In the genomic region with DNA sequence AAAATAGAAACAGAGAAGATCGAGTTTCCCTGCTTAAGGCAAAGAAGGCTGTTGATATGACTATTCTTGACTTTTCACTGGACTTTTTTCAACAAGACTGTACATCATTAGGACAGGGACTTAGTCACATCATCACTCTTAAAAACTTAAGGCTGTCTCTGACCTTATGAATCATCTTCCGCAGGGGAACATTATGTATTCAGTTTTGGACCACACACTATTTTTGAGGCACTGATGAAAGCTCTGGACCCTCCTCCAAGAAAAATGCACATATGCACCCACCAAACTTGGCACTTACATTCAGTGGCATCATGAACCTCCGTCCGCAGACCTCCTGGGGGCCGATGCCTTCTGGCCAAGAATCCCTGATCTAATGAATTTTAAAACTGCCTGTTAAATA, we compare ENCODE assay signal across 17 cellular contexts.
DNase-seq lines count a peak whose midpoint lies in the region; ATAC-seq and TF ChIP-seq lines count a peak whose summit lies in the region.
"Had no signal": no experiment of that assay in that cellular context is flagged by ENCODE, and none has a peak within 500 bp of the region (broad histone marks: within the 10 kb centered on the region; RNA-seq: fewer than 3 reads in every experiment).

No MANE protein-coding gene starts in this region.

- peaks cover 24 to 75% of the 10 kb centered on the region in 2 experiments for H3K79me1 ChIP-seq in IMR-90 (ENCODE audit: low read depth in 1 of 2, low read length in 2 of 2)

- H4K20me1 ChIP-seq in IMR-90 (ENCODE audit: insufficient read depth, low read length): peaks cover 84% of the 10 kb centered on the region

- H3K9me1 ChIP-seq in IMR-90 (ENCODE audit: insufficient read depth, low read length): peaks cover 30% of the 10 kb centered on the region

- H4K8ac ChIP-seq in IMR-90 (ENCODE audit: low read depth in 2 of 2, low read length in 2 of 2): no peak overlapping the region

- BruUV-seq in IMR-90 (replicated peaks; lab: Mats Ljungman, UMichigan): no TSS peak

- peaks cover 32% of the 10 kb centered on the region for H3K4me1 Mint-ChIP-seq in nephron
- peaks cover 2% of the 10 kb centered on the region for H3K4me1 Mint-ChIP-seq in activated CD4-positive, alpha-beta T cell treated with anti-CD3 and anti-CD28 coated beads, Interleukin-2, amount 10 ng/mL, durations not matched to agents 24 days and 14 days
- H3K4me1 Mint-ChIP-seq: activated naive CD8-positive, alpha-beta T cell treated with anti-CD3 and anti-CD28 coated beads, Interleukin-2, amount 50 U/mL, for 24 hours had no signal

- no peak overlapping the region for H2BK15ac ChIP-seq in IMR-90 (ENCODE audit: low read depth, low read length)

- TF ChIP-seq POLR2A in IMR-90 (IDR thresholded peaks at IDR 0.05; ENCODE audit: low read depth, low read length): no peak
- no peak for TF ChIP-seq POLR2A in vagina (IDR thresholded peaks at IDR 0.05)

- peak; percentile 31 for ATAC-seq in IMR-90 (ENCODE audit: low read depth)
- no peak for ATAC-seq in GM21526 (IDR thresholded peaks at IDR 0.05; ENCODE audit: low FRiP score, unreplicated experiment)
- ATAC-seq: activated naive CD8-positive, alpha-beta T cell treated with anti-CD3 and anti-CD28 coated beads, Interleukin-2, amount 50 U/mL, for 24 hours; activated T-cell treated with anti-CD3 and anti-CD28 coated beads, Interleukin-2, amount 50 U/mL, for 4 hours had no signal

- no peak overlapping the region for H2AK9ac ChIP-seq in IMR-90 (replicated peaks; ENCODE audit: low read depth, low read length, poor library complexity)

- H3K4ac ChIP-seq in IMR-90 (ENCODE audit: low read depth, low read length): no peak overlapping the region

- no peaks in the 10 kb centered on the region for H3K9me3 Mint-ChIP-seq in nephron
- H3K9me3 Mint-ChIP-seq in activated CD4-positive, alpha-beta T cell treated with anti-CD3 and anti-CD28 coated beads, Interleukin-2, amount 10 ng/mL, durations not matched to agents 24 days and 14 days: peaks cover 4% of the 10 kb centered on the region
- H3K9me3 Mint-ChIP-seq: activated naive CD8-positive, alpha-beta T cell treated with anti-CD3 and anti-CD28 coated beads, Interleukin-2, amount 50 U/mL, for 24 hours; activated T-cell treated with anti-CD3 and anti-CD28 coated beads, Interleukin-2, amount 50 U/mL, for 4 hours; stimulated activated naive CD8-positive, alpha-beta T cell treated with anti-CD3 and anti-CD28 coated beads, Interleukin-15, Interleukin-2, amounts not matched to agents 100 ng/mL and 50 ng/mL, for 24 hours had no signal

- peaks cover 9% of the 10 kb centered on the region for H3K36me3 ChIP-seq in IMR-90 (ENCODE audit: control insufficient read depth, insufficient read depth, low read length)
- H3K36me3 ChIP-seq in esophagus (ENCODE audit: control insufficient read depth in 2 of 2, insufficient read depth in 2 of 2, low read length in 1 of 2): no peaks in the 10 kb centered on the region
- no peaks in the 10 kb centered on the region for H3K36me3 ChIP-seq in vagina

- no peak overlapping the region for H3K9ac ChIP-seq in IMR-90 (ENCODE audit: low read depth, low read length)

- H3K27ac Mint-ChIP-seq in nephron: peak overlapping the region in 2 of 3 experiments; percentile 23 to 55
- H3K27ac Mint-ChIP-seq in activated CD4-positive, alpha-beta T cell treated with anti-CD3 and anti-CD28 coated beads, Interleukin-2, amount 10 ng/mL, durations not matched to agents 24 days and 14 days: no peak overlapping the region
- H3K27ac Mint-ChIP-seq: activated naive CD8-positive, alpha-beta T cell treated with anti-CD3 and anti-CD28 coated beads, Interleukin-2, amount 50 U/mL, for 24 hours; stimulated activated naive CD8-positive, alpha-beta T cell treated with anti-CD3 and anti-CD28 coated beads, Interleukin-15, Interleukin-2, amounts not matched to agents 100 ng/mL and 50 ng/mL, for 24 hours had no signal

- dilution Hi-C loops in IMR-90 (cut with HindIII; ENCODE audit: low sequenced_read_pairs, unreplicated experiment): no loop called here

- CTCF ChIA-PET in IMR-90 (lab: Yijun Ruan, JAX): no interaction called here

- no peak overlapping the region for H2BK120ac ChIP-seq in IMR-90 (ENCODE audit: low read depth, low read length)

- no peak overlapping the region for H4K5ac ChIP-seq in IMR-90 (ENCODE audit: low read depth, low read length)

- H2BK20ac ChIP-seq in IMR-90 (ENCODE audit: low read depth, low read length): no peak overlapping the region

- H2AK5ac ChIP-seq in IMR-90 (ENCODE audit: low read depth, low read length): no peak overlapping the region

- no peak for TF ChIP-seq CTCF in IMR-90 (conservative IDR thresholded peaks at IDR 0.05; ENCODE audit: low read depth, low read length)
- TF ChIP-seq CTCF in nephron (IDR thresholded peaks at IDR 0.05; ENCODE audit: unreplicated experiment in 3 of 3): no peak
- no peak for TF ChIP-seq CTCF in vagina (IDR thresholded peaks at IDR 0.05)

- H3K9me3 ChIP-seq in IMR-90 (ENCODE audit: control insufficient read depth, insufficient read depth, low read length) (no peaks in the 10 kb centered on the region), esophagus (ENCODE audit: control insufficient read depth in 2 of 2, insufficient read depth in 1 of 2, low read depth in 1 of 2, low read length in 1 of 2) (no peaks in the 10 kb centered on the region), vagina (no peaks in the 10 kb centered on the region)

- H3K4me3 ChIP-seq in IMR-90 (ENCODE audit: insufficient read depth, low read depth, low read length) (no peak overlapping the region), esophagus (ENCODE audit: low read depth in 1 of 2, low read length in 2 of 2) (no peak overlapping the region), vagina (no peak overlapping the region)
- H3K4me3 ChIP-seq: hepatocyte, SK-N-MC had no signal

- intact Hi-C loops in IMR-90 (cut with micrococcal nuclease) (no loop called here), vagina (cut with DNase I) (no loop called here)
- intact Hi-C loops in activated CD4-positive, alpha-beta T cell treated with anti-CD3 and anti-CD28 coated beads, Interleukin-2, amount 10 ng/mL, durations not matched to agents 24 days and 14 days (cut with micrococcal nuclease): no loop called here

- TF ChIP-seq RAD21 in IMR-90 (IDR thresholded peaks at IDR 0.05; ENCODE audit: low read length): no peak

- H3K4me2 ChIP-seq in IMR-90 (ENCODE audit: low read depth, low read length): no peak overlapping the region
- H3K4me2 ChIP-seq: hepatocyte had no signal

- H3K27me3 Mint-ChIP-seq in nephron (ENCODE audit: low read depth): no peaks in the 10 kb centered on the region
- peaks cover 12% of the 10 kb centered on the region for H3K27me3 Mint-ChIP-seq in activated CD4-positive, alpha-beta T cell treated with anti-CD3 and anti-CD28 coated beads, Interleukin-2, amount 10 ng/mL, durations not matched to agents 24 days and 14 days

- peak overlapping the region; percentile 19 for H2BK5ac ChIP-seq in IMR-90 (ENCODE audit: low read depth, low read length, poor library complexity, severe bottlenecking)

- POLR2A ChIA-PET in IMR-90 (lab: Charles Lee; ENCODE audit: unreplicated experiment): no interaction called here

- H2AFZ ChIP-seq in IMR-90 (replicated peaks; ENCODE audit: low read length, poor library complexity): no peak overlapping the region
- H2AFZ ChIP-seq: hepatocyte had no signal

- peaks cover 4% of the 10 kb centered on the region for H3K36me3 Mint-ChIP-seq in nephron (ENCODE audit: low read depth)
- H3K36me3 Mint-ChIP-seq in activated CD4-positive, alpha-beta T cell treated with anti-CD3 and anti-CD28 coated beads, Interleukin-2, amount 10 ng/mL, durations not matched to agents 24 days and 14 days (ENCODE audit: low read depth): no peaks in the 10 kb centered on the region

- H3K4me3 Mint-ChIP-seq in nephron: no peak overlapping the region
- H3K4me3 Mint-ChIP-seq in activated CD4-positive, alpha-beta T cell treated with anti-CD3 and anti-CD28 coated beads, Interleukin-2, amount 10 ng/mL, durations not matched to agents 24 days and 14 days: no peak overlapping the region
- H3K4me3 Mint-ChIP-seq: activated naive CD8-positive, alpha-beta T cell treated with anti-CD3 and anti-CD28 coated beads, Interleukin-2, amount 50 U/mL, for 24 hours; activated T-cell treated with anti-CD3 and anti-CD28 coated beads, Interleukin-2, amount 50 U/mL, for 4 hours; stimulated activated naive CD8-positive, alpha-beta T cell treated with anti-CD3 and anti-CD28 coated beads, Interleukin-15, Interleukin-2, amounts not matched to agents 100 ng/mL and 50 ng/mL, for 24 hours had no signal

- H3K18ac ChIP-seq in IMR-90 (ENCODE audit: low read depth, low read length): no peak overlapping the region

- in situ Hi-C loops in IMR-90 (cut with MboI; ENCODE audit: low sequenced_read_pairs): no loop called here

- no peaks in the 10 kb centered on the region for H3K27me3 ChIP-seq in IMR-90 (ENCODE audit: control insufficient read depth, insufficient read depth, low read length)
- no peaks in the 10 kb centered on the region for H3K27me3 ChIP-seq in esophagus (ENCODE audit: control insufficient read depth in 1 of 2, insufficient read depth in 2 of 2, low read length in 2 of 2)
- H3K27me3 ChIP-seq in vagina: no peaks in the 10 kb centered on the region
- H3K27me3 ChIP-seq: hepatocyte had no signal

- no peak overlapping the region for H4K91ac ChIP-seq in IMR-90 (ENCODE audit: insufficient read depth, low read depth, low read length)

- no peak overlapping the region for H3K23ac ChIP-seq in IMR-90 (ENCODE audit: low read depth, low read length)

- H3K4me1 ChIP-seq in IMR-90 (ENCODE audit: control insufficient read depth, insufficient read depth, low read length) (peaks cover 22% of the 10 kb centered on the region), esophagus (ENCODE audit: control insufficient read depth in 2 of 2, insufficient read depth in 2 of 2, low read length in 1 of 2) (no peaks in the 10 kb centered on the region), vagina (peaks cover 5% of the 10 kb centered on the region)

- H3K14ac ChIP-seq in IMR-90 (replicated peaks; ENCODE audit: low read depth, low read length): no peak overlapping the region

- H3K27ac ChIP-seq in IMR-90 (ENCODE audit: insufficient read depth, low read length): no peak overlapping the region
- peak overlapping the region; percentile 29 to 52 for H3K27ac ChIP-seq in esophagus (ENCODE audit: low read depth in 2 of 2, low read length in 1 of 2)
- peak overlapping the region; percentile 55 for H3K27ac ChIP-seq in vagina
- H3K27ac ChIP-seq: hepatocyte, SK-N-MC had no signal

- no peak overlapping the region for H3K56ac ChIP-seq in IMR-90 (ENCODE audit: extremely low read depth, insufficient read depth, low read length)

- WGBS in IMR-90 (ENCODE audit: extremely low coverage in 2 of 2, insufficient read length in 1 of 2), 2 experiments: 0% methylated on average over 1 of the region's 5 CpGs; no CpG with 5 or more reads in 1 of the 2 experiments
- WGBS in esophagus, 2 donors: 70 to 74% methylated on average over 5 of the region's 5 CpGs

- peak; percentile 80 for DNase-seq in IMR-90
- no peak for DNase-seq in vagina (ENCODE audit: extremely low spot score in 2 of 2)
- no peak for DNase-seq in activated CD4-positive, alpha-beta T cell treated with anti-CD3 and anti-CD28 coated beads, Interleukin-2, amount 10 ng/mL, durations not matched to agents 24 days and 14 days
- no peak for DNase-seq in NK-92 (lab: John Stamatoyannopoulos, UW; ENCODE audit: unreplicated experiment)
- DNase-seq: activated CD4-positive, alpha-beta T cell treated with anti-CD3 and anti-CD28 coated beads, Interleukin-2, amount 50 U/mL, for 4 hours; activated naive CD8-positive, alpha-beta T cell treated with anti-CD3 and anti-CD28 coated beads, Interleukin-2, amount 50 U/mL, for 24 hours; activated T-cell treated with anti-CD3 and anti-CD28 coated beads, Interleukin-2, amount 50 U/mL, for 4 hours; DND-41; GOT3; NCI-H187; posterior cingulate gyrus had no signal
